In the genomic region with DNA sequence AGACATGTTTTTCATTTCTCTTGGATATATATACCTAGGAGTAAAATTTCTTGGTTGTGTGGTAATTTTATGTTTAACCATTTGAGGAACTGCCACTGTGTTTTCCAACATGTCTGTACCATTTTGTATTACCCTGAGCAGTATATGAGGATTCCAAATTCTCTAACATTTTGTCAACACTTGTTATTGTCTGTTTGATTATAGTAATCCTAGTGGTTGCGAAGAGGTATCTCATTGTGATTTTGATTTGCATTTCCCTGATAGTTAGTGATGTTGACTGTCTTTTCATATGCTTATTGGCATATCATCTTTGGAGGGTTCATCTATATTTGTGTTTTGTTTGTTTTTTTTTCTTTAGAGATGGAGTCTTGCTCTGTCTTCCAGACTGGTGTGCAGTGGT, we compare ENCODE assay signal across 24 cellular contexts.
"Had no signal": no experiment of that assay in that cellular context is flagged by ENCODE, and none has a peak within 500 bp of the region (broad histone marks: within the 10 kb centered on the region; RNA-seq: fewer than 3 reads in every experiment).

No MANE protein-coding gene starts in this region.

- H3K4me1 ChIP-seq: neural progenitor cell had no signal

- H3K27me3 ChIP-seq: neural progenitor cell had no signal

- H3K9me3 Mint-ChIP-seq: activated naive CD4-positive, alpha-beta T cell treated with anti-CD3 and anti-CD28 coated beads, Interleukin-2, amount 50 U/mL, for 24 hours; activated T-cell treated with anti-CD3 and anti-CD28 coated beads, Interleukin-2, amount 50 U/mL, for 72 hours; dendritic cell treated with granulocyte-macrophage colony-stimulating factor and Interleukin-4, amounts not matched to agents 40 ng/mL and 50 ng/mL, for 4 days; stimulated activated naive CD8-positive, alpha-beta T cell treated with anti-CD3 and anti-CD28 coated beads, Interleukin-15, amount 100 ng/mL, for 72 hours; T-cell had no signal

- H3K4me3 Mint-ChIP-seq: activated T-cell treated with anti-CD3 and anti-CD28 coated beads, Interleukin-2, amount 50 U/mL, for 72 hours; dendritic cell treated with granulocyte-macrophage colony-stimulating factor and Interleukin-4, amounts not matched to agents 40 ng/mL and 50 ng/mL, for 4 days; neural progenitor cell; stimulated activated naive CD8-positive, alpha-beta T cell treated with anti-CD3 and anti-CD28 coated beads, Interleukin-15, amount 100 ng/mL, for 72 hours had no signal

- DNase-seq: activated CD4-positive, alpha-beta T cell treated with anti-CD3 and anti-CD28 coated beads, Interleukin-2, amount 50 U/mL, for 1 hour; activated CD8-positive, alpha-beta memory T cell treated with anti-CD3 and anti-CD28 coated beads for 24 hours; activated gamma-delta T cell; activated T-cell treated with anti-CD3 and anti-CD28 coated beads, Interleukin-2, amount 50 U/mL, for 72 hours; effector memory CD4-positive, alpha-beta T cell; foreskin fibroblast; left colon; midbrain; psoas muscle; right cardiac atrium; stimulated activated CD4-positive, alpha-beta T cell treated with anti-CD3 and anti-CD28 coated beads, Interleukin-15, amount 100 ng/mL, for 24 hours; stimulated activated CD4-positive, alpha-beta T cell treated with anti-CD3 and anti-CD28 coated beads, Interleukin-2, amount 100 ng/mL, for 48 hours; stimulated activated naive CD8-positive, alpha-beta T cell treated with anti-CD3 and anti-CD28 coated beads, Interleukin-15, amount 100 ng/mL, for 72 hours; T-cell; T1000; trophoblast cell had no signal

- H3K27ac ChIP-seq: epithelial cell of prostate, neural progenitor cell, psoas muscle had no signal

- H3K36me3 ChIP-seq: neural progenitor cell had no signal

- H3K27me3 Mint-ChIP-seq: activated naive CD4-positive, alpha-beta T cell treated with anti-CD3 and anti-CD28 coated beads, Interleukin-2, amount 50 U/mL, for 24 hours; stimulated activated naive CD8-positive, alpha-beta T cell treated with anti-CD3 and anti-CD28 coated beads, Interleukin-15, amount 100 ng/mL, for 72 hours; T-cell had no signal

- H3K27ac Mint-ChIP-seq: activated T-cell treated with anti-CD3 and anti-CD28 coated beads, Interleukin-2, amount 50 U/mL, for 72 hours; dendritic cell treated with granulocyte-macrophage colony-stimulating factor and Interleukin-4, amounts not matched to agents 40 ng/mL and 50 ng/mL, for 4 days; neural progenitor cell; stimulated activated naive CD8-positive, alpha-beta T cell treated with anti-CD3 and anti-CD28 coated beads, Interleukin-15, amount 100 ng/mL, for 72 hours had no signal

- FAIRE-seq: islet of Langerhans, small intestine had no signal

- ATAC-seq: activated CD4-positive, CD25-positive, alpha-beta regulatory T cell treated with anti-CD3 and anti-CD28 coated beads, Interleukin-2, amount 50 U/mL, for 24 hours; activated T-cell treated with anti-CD3 and anti-CD28 coated beads, Interleukin-2, amount 50 U/mL, for 72 hours; psoas muscle; right cardiac atrium; stimulated activated naive CD8-positive, alpha-beta T cell treated with anti-CD3 and anti-CD28 coated beads, Interleukin-15, amount 100 ng/mL, for 72 hours; T-cell had no signal

- H3K9me3 ChIP-seq: psoas muscle had no signal

- H2AFZ ChIP-seq: neural progenitor cell had no signal

- H3K9ac ChIP-seq: neural progenitor cell had no signal

- H3K4me3 ChIP-seq: lung, neural progenitor cell, psoas muscle had no signal

- H3K4me2 ChIP-seq: neural progenitor cell had no signal
